25 cellular contexts compared by ENCODE assay signal in genomic region chr6:95517004-95517403, GRCh38.
"Had no signal": no experiment of that assay in that cellular context is flagged by ENCODE, and none has a peak within 500 bp of the region (broad histone marks: within the 10 kb centered on the region; RNA-seq: fewer than 3 reads in every experiment).

No MANE protein-coding gene starts in this region.

- H3K9me3 ChIP-seq: adrenal gland, body of pancreas, breast epithelium, SJCRH30 had no signal

- ATAC-seq: activated CD4-positive, alpha-beta T cell treated with anti-CD3 and anti-CD28 coated beads for 36 hours; activated CD4-positive, CD25-positive, alpha-beta regulatory T cell treated with anti-CD3 and anti-CD28 coated beads, Interleukin-2, amount 50 U/mL, for 24 hours; activated CD8-positive, alpha-beta T cell treated with anti-CD3 and anti-CD28 coated beads, Interleukin-2, amount 10 ng/mL, durations not matched to agents 7 days and 5 days; activated naive CD4-positive, alpha-beta T cell treated with anti-CD3 and anti-CD28 coated beads, Interleukin-2, amount 50 U/mL, for 72 hours; activated T-cell treated with anti-CD3 and anti-CD28 coated beads, Interleukin-2, amount 50 U/mL, for 4 hours; body of pancreas; Panc1 had no signal

- H3K27ac ChIP-seq: adrenal gland, body of pancreas, breast epithelium, SJCRH30, SK-N-MC had no signal

- H3K27me3 ChIP-seq: adrenal gland, body of pancreas, breast epithelium, SJCRH30 had no signal

- H3K4me3 ChIP-seq: adrenal gland, body of pancreas, breast epithelium, SJCRH30, SK-N-MC had no signal

- FAIRE-seq: astrocyte, TTC549 had no signal

- H3K36me3 ChIP-seq: adrenal gland, breast epithelium, SJCRH30 had no signal

- H3K4me1 ChIP-seq: adrenal gland, body of pancreas, breast epithelium, SJCRH30 had no signal

- DNase-seq: activated CD4-positive, alpha-beta T cell treated with anti-CD3 and anti-CD28 coated beads for 36 hours; activated CD4-positive, alpha-beta T cell treated with anti-CD3 and anti-CD28 coated beads, Interleukin-2, amount 10 ng/mL, durations not matched to agents 7 days and 5 days; activated CD4-positive, alpha-beta T cell treated with anti-CD3 and anti-CD28 coated beads, Interleukin-2, amount 50 U/mL, for 48 hours; activated CD8-positive, alpha-beta memory T cell treated with anti-CD3 and anti-CD28 coated beads, Interleukin-2, amount 50 U/mL, for 4 hours; activated CD8-positive, alpha-beta T cell treated with anti-CD3 and anti-CD28 coated beads, Interleukin-2, amount 10 ng/mL, durations not matched to agents 7 days and 5 days; activated gamma-delta T cell treated with Interleukin-2 at 50 U/mL for 16 hours; activated naive CD4-positive, alpha-beta T cell treated with anti-CD3 and anti-CD28 coated beads for 36 hours; activated T-cell treated with anti-CD3 and anti-CD28 coated beads for 4 hours; activated T-cell treated with anti-CD3 and anti-CD28 coated beads, Interleukin-2, amount 50 U/mL, for 4 hours; adrenal gland; body of pancreas; NCI-H1105; NCI-H1417 treated with DMSO at 0.1 percent for 48 hours; NCI-H187 treated with DMSO at 0.1 percent for 48 hours; NCI-H2081 treated with DMSO at 0.1 percent for 48 hours; NCI-H345; NCI-H524 treated with DMSO at 0.1 percent for 48 hours; SJCRH30 had no signal
